ENCODE assay signal across 14 cellular contexts in the genomic region with DNA sequence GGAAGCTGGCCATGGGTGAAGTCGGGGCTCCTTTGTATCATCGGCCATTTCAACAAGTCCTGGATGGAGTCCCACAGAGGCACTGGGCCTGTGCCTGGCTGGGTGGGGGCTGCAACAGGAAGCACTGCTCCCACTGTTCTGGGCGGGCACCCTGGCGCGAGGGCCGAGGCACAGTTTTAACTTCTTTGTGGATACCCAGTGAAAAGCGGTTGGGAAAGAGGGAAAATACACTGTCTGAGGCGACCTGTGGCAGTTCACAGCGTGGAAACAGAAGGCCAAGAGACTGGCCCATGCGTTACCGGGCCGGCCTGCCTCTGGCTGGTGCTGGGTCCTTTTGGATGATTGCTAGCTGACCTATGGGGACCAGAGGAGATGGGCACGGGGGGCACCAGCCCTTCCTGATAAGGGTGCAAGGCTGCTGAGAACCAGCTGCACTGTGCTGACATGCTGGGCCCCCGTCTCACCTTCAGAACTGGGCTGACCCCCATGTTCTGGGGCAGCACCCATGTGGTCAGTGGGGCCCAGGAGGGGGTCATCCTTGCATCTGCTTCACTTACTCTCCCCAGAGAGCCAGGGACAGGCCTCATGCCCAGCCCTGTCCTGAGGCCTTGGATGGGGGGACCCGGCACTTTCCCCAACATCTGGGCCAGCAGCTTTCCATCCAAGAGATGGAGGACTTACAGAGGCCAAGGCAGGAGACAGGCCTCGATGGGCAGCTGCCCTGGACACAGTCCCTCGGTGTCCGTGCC. TPM values are rescaled to one million over a fixed set of nuclear protein-coding genes. Genes with fewer than 3 reads are reported as not detected.
DNase-seq lines count a peak whose midpoint lies in the region; ATAC-seq and TF ChIP-seq lines count a peak whose summit lies in the region.
"Had no signal": no experiment of that assay in that cellular context is flagged by ENCODE, and none has a peak within 500 bp of the region (broad histone marks: within the 10 kb centered on the region; RNA-seq: fewer than 3 reads in every experiment).

No MANE protein-coding gene starts in this region.

- no peaks in the 10 kb centered on the region for H3K36me3 Mint-ChIP-seq in activated naive CD4-positive, alpha-beta T cell treated with anti-CD3 and anti-CD28 coated beads, Interleukin-2, amount 50 U/mL, for 24 hours
- H3K36me3 Mint-ChIP-seq in immature natural killer cell (no peaks in the 10 kb centered on the region), type B pancreatic cell (no peaks in the 10 kb centered on the region)

- no peaks in the 10 kb centered on the region for H3K9me3 ChIP-seq in WERI-Rb-1 (ENCODE audit: severe bottlenecking)
- no peaks in the 10 kb centered on the region for H3K9me3 ChIP-seq in BE2C
- H3K9me3 ChIP-seq: adrenal gland had no signal

- peaks cover 23% of the 10 kb centered on the region for H3K27me3 Mint-ChIP-seq in activated naive CD4-positive, alpha-beta T cell treated with anti-CD3 and anti-CD28 coated beads, Interleukin-2, amount 50 U/mL, for 24 hours
- H3K27me3 Mint-ChIP-seq in immature natural killer cell (ENCODE audit: low read depth in 3 of 3), result peaks cover 7 to 19% (median 9%) of the 10 kb centered on the region in 3 donors
- peaks cover 34% of the 10 kb centered on the region for H3K27me3 Mint-ChIP-seq in type B pancreatic cell

- no peaks in the 10 kb centered on the region for H3K4me1 ChIP-seq in BE2C

- H3K36me3 ChIP-seq in WERI-Rb-1 (no peaks in the 10 kb centered on the region), BE2C (no peaks in the 10 kb centered on the region)
- H3K36me3 ChIP-seq: adrenal gland had no signal

- TF ChIP-seq CTCF in VCaP (conservative IDR thresholded peaks at IDR 0.05), result no peak; the same call in 1 of the 2 replicates
- no peak for TF ChIP-seq CTCF in type B pancreatic cell (conservative IDR thresholded peaks at IDR 0.05)
- no peak for TF ChIP-seq CTCF in WERI-Rb-1 (IDR thresholded peaks at IDR 0.05; ENCODE audit: low read depth, low read length)
- TF ChIP-seq CTCF in BE2C (IDR thresholded peaks at IDR 0.05; ENCODE audit: low read depth, low read length), result no peak

- no peak overlapping the region for H3K4me3 Mint-ChIP-seq in activated naive CD4-positive, alpha-beta T cell treated with anti-CD3 and anti-CD28 coated beads, Interleukin-2, amount 50 U/mL, for 24 hours
- peak overlapping the region in 3 of 5 donors; percentile 20 to 53 (median 41) for H3K4me3 Mint-ChIP-seq in immature natural killer cell
- H3K4me3 Mint-ChIP-seq in type B pancreatic cell, result peak overlapping the region; percentile 75

- peak overlapping the region; percentile 43 for H3K27ac Mint-ChIP-seq in activated naive CD4-positive, alpha-beta T cell treated with anti-CD3 and anti-CD28 coated beads, Interleukin-2, amount 50 U/mL, for 24 hours
- peak overlapping the region in 4 of 6 donors; percentile 5 to 76 (median 46) for H3K27ac Mint-ChIP-seq in immature natural killer cell
- peak overlapping the region; percentile 60 for H3K27ac Mint-ChIP-seq in type B pancreatic cell

- peak overlapping the region; percentile 90 for H3K27ac ChIP-seq in VCaP
- no peak overlapping the region for H3K27ac ChIP-seq in WERI-Rb-1
- H3K27ac ChIP-seq: adrenal gland, SK-N-MC had no signal

- no peaks in the 10 kb centered on the region for H3K9me3 Mint-ChIP-seq in activated naive CD4-positive, alpha-beta T cell treated with anti-CD3 and anti-CD28 coated beads, Interleukin-2, amount 50 U/mL, for 24 hours
- no peaks in the 10 kb centered on the region for H3K9me3 Mint-ChIP-seq in immature natural killer cell
- H3K9me3 Mint-ChIP-seq in type B pancreatic cell, result no peaks in the 10 kb centered on the region

- peaks cover 4% of the 10 kb centered on the region for H3K4me1 Mint-ChIP-seq in activated naive CD4-positive, alpha-beta T cell treated with anti-CD3 and anti-CD28 coated beads, Interleukin-2, amount 50 U/mL, for 24 hours
- peaks cover 18 to 22% of the 10 kb centered on the region in 2 donors for H3K4me1 Mint-ChIP-seq in immature natural killer cell
- H3K4me1 Mint-ChIP-seq in type B pancreatic cell (ENCODE audit: unreplicated experiment), result peaks cover 16% of the 10 kb centered on the region

- H3K27me3 ChIP-seq in WERI-Rb-1 (ENCODE audit: insufficient read depth, low read depth, severe bottlenecking), result no peaks in the 10 kb centered on the region
- peaks cover 40% of the 10 kb centered on the region for H3K27me3 ChIP-seq in BE2C

- DNase-seq in activated naive CD4-positive, alpha-beta T cell treated with anti-CD3 and anti-CD28 coated beads, Interleukin-2, amount 50 U/mL, for 16 hours, result no peak
- no peak for DNase-seq in immature natural killer cell
- DNase-seq in type B pancreatic cell (ENCODE audit: extremely low spot score, unreplicated experiment), result no peak
- DNase-seq in WERI-Rb-1, result no peak
- no peak for DNase-seq in BE2C
- DNase-seq: adrenal gland, cerebellar nuclear complex, substantia nigra had no signal

- H3K4me3 ChIP-seq in WERI-Rb-1 (ENCODE audit: low read depth, low read length), result no peak overlapping the region
- no peak overlapping the region for H3K4me3 ChIP-seq in BE2C (ENCODE audit: low read depth, low read length)
- H3K4me3 ChIP-seq: adrenal gland, SK-N-MC had no signal

- ATAC-seq in GM18502 (IDR thresholded peaks at IDR 0.05; ENCODE audit: poor library complexity, unreplicated experiment), result no peak

RNA-seq across cellular contexts. Expression of gene OVOL1, which starts 4.2 kb away (rescaled TPM):
- not detected for polyA plus RNA-seq in immature natural killer cell
- 7.7 and 39.8 TPM in 2 replicates for total RNA-seq in type B pancreatic cell (ENCODE audit: low replicate concordance)
- polyA plus RNA-seq in BE2C (2012; ENCODE audit: insufficient read depth, insufficient read length, low read depth), result not detected
- total RNA-seq: adrenal gland, glomerular endothelial cell, posterior vena cava had no signal

RNA-seq across cellular contexts. Expression of gene AP5B1, which starts 10.3 kb away (rescaled TPM):
- polyA plus RNA-seq in immature natural killer cell, result 10 to 100 TPM in 1 of 3 donors, 1 to 10 TPM in 2; 7.6 to 20.8 (median 8.2) TPM
- total RNA-seq in type B pancreatic cell (ENCODE audit: low replicate concordance), result 16.6 and 38.9 TPM in 2 replicates
- polyA plus RNA-seq in BE2C (2012; ENCODE audit: insufficient read depth, insufficient read length, low read depth), result 1.6 TPM

RNA-seq across cellular contexts. Expression of gene SNX32, which starts 42.7 kb away (rescaled TPM):
- 1 to 10 TPM in 2 of 3 donors, under 1 TPM in 1; 0.30 to 1.7 (median 1.6) TPM for polyA plus RNA-seq in immature natural killer cell
- 0.76 and 4.2 TPM in 2 replicates for total RNA-seq in type B pancreatic cell (ENCODE audit: low replicate concordance)
- polyA plus RNA-seq in BE2C (2012; ENCODE audit: insufficient read depth, insufficient read length, low read depth), result 10.3 TPM
- total RNA-seq: glomerular endothelial cell had no signal
